In genomic region chr10:73414230-73414981, GRCh38 we compare ENCODE assay signal across 1 cellular context.
A peak's percentile ranks its signal among the peaks of the same experiment; 100 is the strongest.
TF ChIP-seq lines count a peak whose summit lies in the region.

No MANE protein-coding gene starts in this region.

TF ChIP-seq in K562, 482 proteins besides CTCF, POLR2A, EP300 and RAD21 (continued from another document and continues in another):
- TF ChIP-seq FOXO4 (CRISPR knock-in tag; IDR thresholded peaks at IDR 0.05) (no peak), EZH2 (IDR thresholded peaks at IDR 0.05; ENCODE audit: borderline replicate concordance, low read depth, low read length) (no peak), MBD2 (IDR thresholded peaks at IDR 0.05; ENCODE audit: borderline replicate concordance, low read depth) (no peak), NCOR1 (IDR thresholded peaks at IDR 0.05) (no peak), MCM5 (IDR thresholded peaks at IDR 0.05; ENCODE audit: low read depth) (no peak), TCF7L2 (IDR thresholded peaks at IDR 0.05; ENCODE audit: low read depth, low read length) (no peak), NR2C1 (IDR thresholded peaks at IDR 0.05) (no peak), NR2C1 (tag; IDR thresholded peaks at IDR 0.05) (no peak), ZFP91 (CRISPR knock-in tag; IDR thresholded peaks at IDR 0.05) (no peak), ERF (CRISPR knock-in tag; IDR thresholded peaks at IDR 0.05) (peak; percentile 53; the same call in 1 of the 2 replicates), KLF1 (tag; IDR thresholded peaks at IDR 0.05) (no peak), ETV5 (CRISPR knock-in tag; IDR thresholded peaks at IDR 0.05; ENCODE audit: low read depth) (no peak), MAFG (tag; conservative IDR thresholded peaks at IDR 0.05) (no peak), CCAR2 (IDR thresholded peaks at IDR 0.05; ENCODE audit: low read depth, low read length) (no peak), SFPQ (IDR thresholded peaks at IDR 0.05; ENCODE audit: low read depth, low read length) (no peak), ZNF263 (CRISPR knock-in tag; IDR thresholded peaks at IDR 0.05; ENCODE audit: borderline replicate concordance) (no peak), NR1H2 (CRISPR knock-in tag; IDR thresholded peaks at IDR 0.05) (no peak), HNRNPUL1 (IDR thresholded peaks at IDR 0.05; ENCODE audit: low read length) (no peak), HIVEP1 (CRISPR knock-in tag; IDR thresholded peaks at IDR 0.05) (no peak), HDAC2 (IDR thresholded peaks at IDR 0.05) (no peak), TSHZ1 (CRISPR knock-in tag; IDR thresholded peaks at IDR 0.05) (no peak), SMAD4 (CRISPR knock-in tag; conservative IDR thresholded peaks at IDR 0.05) (peak; percentile 5; the same call in 1 of the 2 replicates), PHF21A (IDR thresholded peaks at IDR 0.05; ENCODE audit: borderline replicate concordance, low read depth) (0 out of 2 replicates have a peak, but pooled peaks have one; percentile 4), SMARCE1 (IDR thresholded peaks at IDR 0.05) (no peak), JUN (IDR thresholded peaks at IDR 0.05; ENCODE audit: borderline replicate concordance, low read depth, low read length) (no peak), JUN (CRISPR knock-in tag; IDR thresholded peaks at IDR 0.05; ENCODE audit: borderline replicate concordance) (no peak), TCFL5 (CRISPR knock-in tag; conservative IDR thresholded peaks at IDR 0.05) (no peak), RUNX1 (IDR thresholded peaks at IDR 0.05; ENCODE audit: low read depth) (no peak), HDAC8 (tag; IDR thresholded peaks at IDR 0.05) (no peak), ZNF384 (IDR thresholded peaks at IDR 0.05; ENCODE audit: low read depth, low read length) (0 out of 2 replicates have a peak, but pooled peaks have one; percentile 3), RBM25 (IDR thresholded peaks at IDR 0.05; ENCODE audit: low read depth, low read length, severe bottlenecking) (no peak), IRF2 (CRISPR knock-in tag; IDR thresholded peaks at IDR 0.05) (no peak), CXXC5 (CRISPR knock-in tag; IDR thresholded peaks at IDR 0.05) (0 out of 2 replicates have a peak, but pooled peaks have one; percentile 8), ZNF444 (CRISPR knock-in tag; IDR thresholded peaks at IDR 0.05) (no peak), CREB3L1 (IDR thresholded peaks at IDR 0.05; ENCODE audit: borderline replicate concordance, low read depth) (no peak), TAF7 (tag; IDR thresholded peaks at IDR 0.05) (no peak), L3MBTL2 (IDR thresholded peaks at IDR 0.05) (peak; percentile 44), PML (IDR thresholded peaks at IDR 0.05; ENCODE audit: low read length) (0 out of 2 replicates have a peak, but pooled peaks have one; percentile 54), POLR2H (tag; IDR thresholded peaks at IDR 0.05; ENCODE audit: low read depth) (no peak), ARID1B (IDR thresholded peaks at IDR 0.05) (no peak), HSF4 (CRISPR knock-in tag; IDR thresholded peaks at IDR 0.05; ENCODE audit: borderline replicate concordance) (no peak), CHD4 (IDR thresholded peaks at IDR 0.05; ENCODE audit: insufficient read depth, insufficient replicate concordance, low read depth, low read length, poor library complexity, severe bottlenecking) (no peak)
- TF ChIP-seq, protein P1, sequence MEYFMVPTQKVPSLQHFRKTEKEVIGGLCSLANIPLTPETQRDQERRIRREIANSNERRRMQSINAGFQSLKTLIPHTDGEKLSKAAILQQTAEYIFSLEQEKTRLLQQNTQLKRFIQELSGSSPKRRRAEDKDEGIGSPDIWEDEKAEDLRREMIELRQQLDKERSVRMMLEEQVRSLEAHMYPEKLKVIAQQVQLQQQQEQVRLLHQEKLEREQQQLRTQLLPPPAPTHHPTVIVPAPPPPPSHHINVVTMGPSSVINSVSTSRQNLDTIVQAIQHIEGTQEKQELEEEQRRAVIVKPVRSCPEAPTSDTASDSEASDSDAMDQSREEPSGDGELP (CRISPR knock-in tag; IDR thresholded peaks at IDR 0.05; ENCODE audit: borderline replicate concordance): no peak
- TF ChIP-seq, protein P2, sequence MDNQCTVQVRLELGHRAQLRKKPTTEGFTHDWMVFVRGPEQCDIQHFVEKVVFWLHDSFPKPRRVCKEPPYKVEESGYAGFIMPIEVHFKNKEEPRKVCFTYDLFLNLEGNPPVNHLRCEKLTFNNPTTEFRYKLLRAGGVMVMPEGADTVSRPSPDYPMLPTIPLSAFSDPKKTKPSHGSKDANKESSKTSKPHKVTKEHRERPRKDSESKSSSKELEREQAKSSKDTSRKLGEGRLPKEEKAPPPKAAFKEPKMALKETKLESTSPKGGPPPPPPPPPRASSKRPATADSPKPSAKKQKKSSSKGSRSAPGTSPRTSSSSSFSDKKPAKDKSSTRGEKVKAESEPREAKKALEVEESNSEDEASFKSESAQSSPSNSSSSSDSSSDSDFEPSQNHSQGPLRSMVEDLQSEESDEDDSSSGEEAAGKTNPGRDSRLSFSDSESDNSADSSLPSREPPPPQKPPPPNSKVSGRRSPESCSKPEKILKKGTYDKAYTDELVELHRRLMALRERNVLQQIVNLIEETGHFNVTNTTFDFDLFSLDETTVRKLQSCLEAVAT (IDR thresholded peaks at IDR 0.05): no peak
- TF ChIP-seq, protein P3, sequence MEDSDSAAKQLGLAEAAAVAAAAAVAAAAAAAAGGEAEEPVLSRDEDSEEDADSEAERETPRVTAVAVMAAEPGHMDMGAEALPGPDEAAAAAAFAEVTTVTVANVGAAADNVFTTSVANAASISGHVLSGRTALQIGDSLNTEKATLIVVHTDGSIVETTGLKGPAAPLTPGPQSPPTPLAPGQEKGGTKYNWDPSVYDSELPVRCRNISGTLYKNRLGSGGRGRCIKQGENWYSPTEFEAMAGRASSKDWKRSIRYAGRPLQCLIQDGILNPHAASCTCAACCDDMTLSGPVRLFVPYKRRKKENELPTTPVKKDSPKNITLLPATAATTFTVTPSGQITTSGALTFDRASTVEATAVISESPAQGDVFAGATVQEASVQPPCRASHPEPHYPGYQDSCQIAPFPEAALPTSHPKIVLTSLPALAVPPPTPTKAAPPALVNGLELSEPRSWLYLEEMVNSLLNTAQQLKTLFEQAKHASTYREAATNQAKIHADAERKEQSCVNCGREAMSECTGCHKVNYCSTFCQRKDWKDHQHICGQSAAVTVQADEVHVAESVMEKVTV (CRISPR knock-in tag; IDR thresholded peaks at IDR 0.05): 0 out of 2 replicates have a peak, but pooled peaks have one; percentile 15
- TF ChIP-seq, protein P4, sequence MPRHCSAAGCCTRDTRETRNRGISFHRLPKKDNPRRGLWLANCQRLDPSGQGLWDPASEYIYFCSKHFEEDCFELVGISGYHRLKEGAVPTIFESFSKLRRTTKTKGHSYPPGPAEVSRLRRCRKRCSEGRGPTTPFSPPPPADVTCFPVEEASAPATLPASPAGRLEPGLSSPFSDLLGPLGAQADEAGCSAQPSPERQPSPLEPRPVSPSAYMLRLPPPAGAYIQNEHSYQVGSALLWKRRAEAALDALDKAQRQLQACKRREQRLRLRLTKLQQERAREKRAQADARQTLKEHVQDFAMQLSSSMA (CRISPR knock-in tag; IDR thresholded peaks at IDR 0.05): no peak
- TF ChIP-seq, protein P5, sequence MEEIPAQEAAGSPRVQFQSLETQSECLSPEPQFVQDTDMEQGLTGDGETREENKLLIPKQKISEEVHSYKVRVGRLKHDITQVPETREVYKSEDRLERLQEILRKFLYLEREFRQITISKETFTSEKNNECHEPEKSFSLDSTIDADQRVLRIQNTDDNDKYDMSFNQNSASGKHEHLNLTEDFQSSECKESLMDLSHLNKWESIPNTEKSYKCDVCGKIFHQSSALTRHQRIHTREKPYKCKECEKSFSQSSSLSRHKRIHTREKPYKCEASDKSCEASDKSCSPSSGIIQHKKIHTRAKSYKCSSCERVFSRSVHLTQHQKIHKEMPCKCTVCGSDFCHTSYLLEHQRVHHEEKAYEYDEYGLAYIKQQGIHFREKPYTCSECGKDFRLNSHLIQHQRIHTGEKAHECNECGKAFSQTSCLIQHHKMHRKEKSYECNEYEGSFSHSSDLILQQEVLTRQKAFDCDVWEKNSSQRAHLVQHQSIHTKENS (CRISPR knock-in tag; IDR thresholded peaks at IDR 0.05): no peak
- TF ChIP-seq, protein P6, sequence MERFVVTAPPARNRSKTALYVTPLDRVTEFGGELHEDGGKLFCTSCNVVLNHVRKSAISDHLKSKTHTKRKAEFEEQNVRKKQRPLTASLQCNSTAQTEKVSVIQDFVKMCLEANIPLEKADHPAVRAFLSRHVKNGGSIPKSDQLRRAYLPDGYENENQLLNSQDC (CRISPR knock-in tag; IDR thresholded peaks at IDR 0.05): no peak
- TF ChIP-seq, protein P7, sequence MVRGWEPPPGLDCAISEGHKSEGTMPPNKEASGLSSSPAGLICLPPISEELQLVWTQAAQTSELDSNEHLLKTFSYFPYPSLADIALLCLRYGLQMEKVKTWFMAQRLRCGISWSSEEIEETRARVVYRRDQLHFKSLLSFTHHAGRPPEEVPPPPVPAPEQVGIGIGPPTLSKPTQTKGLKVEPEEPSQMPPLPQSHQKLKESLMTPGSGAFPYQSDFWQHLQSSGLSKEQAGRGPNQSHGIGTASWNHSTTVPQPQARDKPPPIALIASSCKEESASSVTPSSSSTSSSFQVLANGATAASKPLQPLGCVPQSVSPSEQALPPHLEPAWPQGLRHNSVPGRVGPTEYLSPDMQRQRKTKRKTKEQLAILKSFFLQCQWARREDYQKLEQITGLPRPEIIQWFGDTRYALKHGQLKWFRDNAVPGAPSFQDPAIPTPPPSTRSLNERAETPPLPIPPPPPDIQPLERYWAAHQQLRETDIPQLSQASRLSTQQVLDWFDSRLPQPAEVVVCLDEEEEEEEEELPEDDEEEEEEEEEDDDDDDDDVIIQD (CRISPR knock-in tag; IDR thresholded peaks at IDR 0.05): no peak
